In genomic region chr14:20697273-20698017, GRCh38 we compare ENCODE assay signal across 1 cellular context.
TF ChIP-seq lines count a peak whose summit lies in the region.

No MANE protein-coding gene starts in this region.

TF ChIP-seq in K562, 482 proteins besides CTCF, POLR2A, EP300 and RAD21 (continued from another document and continues in another):
- TF ChIP-seq VEZF1 (CRISPR knock-in tag; IDR thresholded peaks at IDR 0.05), result no peak
- TF ChIP-seq ZNF444 (CRISPR knock-in tag; IDR thresholded peaks at IDR 0.05), result no peak
- TF ChIP-seq, protein P1, sequence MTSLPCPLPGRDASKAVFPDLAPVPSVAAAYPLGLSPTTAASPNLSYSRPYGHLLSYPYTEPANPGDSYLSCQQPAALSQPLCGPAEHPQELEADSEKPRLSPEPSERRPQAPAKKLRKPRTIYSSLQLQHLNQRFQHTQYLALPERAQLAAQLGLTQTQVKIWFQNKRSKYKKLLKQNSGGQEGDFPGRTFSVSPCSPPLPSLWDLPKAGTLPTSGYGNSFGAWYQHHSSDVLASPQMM (CRISPR knock-in tag; IDR thresholded peaks at IDR 0.05), result no peak
- no peak for TF ChIP-seq ASH1L (IDR thresholded peaks at IDR 0.05; ENCODE audit: borderline replicate concordance, low read depth, partially characterized antibody)
- 0 out of 2 replicates have a peak, but pooled peaks have one; percentile 25 for TF ChIP-seq PML (IDR thresholded peaks at IDR 0.05; ENCODE audit: low read length)
- TF ChIP-seq RFX7 (CRISPR knock-in tag; IDR thresholded peaks at IDR 0.05), result no peak
- TF ChIP-seq, protein P2, sequence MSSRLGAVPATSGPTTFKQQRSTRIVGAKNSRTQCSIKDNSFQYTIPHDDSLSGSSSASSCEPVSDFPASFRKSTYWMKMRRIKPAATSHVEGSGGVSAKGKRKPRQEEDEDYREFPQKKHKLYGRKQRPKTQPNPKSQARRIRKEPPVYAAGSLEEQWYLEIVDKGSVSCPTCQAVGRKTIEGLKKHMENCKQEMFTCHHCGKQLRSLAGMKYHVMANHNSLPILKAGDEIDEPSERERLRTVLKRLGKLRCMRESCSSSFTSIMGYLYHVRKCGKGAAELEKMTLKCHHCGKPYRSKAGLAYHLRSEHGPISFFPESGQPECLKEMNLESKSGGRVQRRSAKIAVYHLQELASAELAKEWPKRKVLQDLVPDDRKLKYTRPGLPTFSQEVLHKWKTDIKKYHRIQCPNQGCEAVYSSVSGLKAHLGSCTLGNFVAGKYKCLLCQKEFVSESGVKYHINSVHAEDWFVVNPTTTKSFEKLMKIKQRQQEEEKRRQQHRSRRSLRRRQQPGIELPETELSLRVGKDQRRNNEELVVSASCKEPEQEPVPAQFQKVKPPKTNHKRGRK (tag; IDR thresholded peaks at IDR 0.05), result no peak
- peak in 1 of 2 experiments; percentile 19; a peak in 1 of 4 replicates for TF ChIP-seq KDM1A (IDR thresholded peaks at IDR 0.05)
- TF ChIP-seq SIX5 (IDR thresholded peaks at IDR 0.05; ENCODE audit: borderline replicate concordance in 1 of 2, insufficient read depth in 1 of 2, low read depth in 1 of 2, low read length in 2 of 2), result no peak
- no peak for TF ChIP-seq ZNF785 (CRISPR knock-in tag; IDR thresholded peaks at IDR 0.05)
- TF ChIP-seq CBX3 (IDR thresholded peaks at IDR 0.05; ENCODE audit: borderline replicate concordance in 1 of 2, low read length in 2 of 2), result no peak
- TF ChIP-seq CC2D1A (IDR thresholded peaks at IDR 0.05), result peak; percentile 60; the same call in 1 of the 2 replicates
- no peak for TF ChIP-seq GTF2E2 (tag; IDR thresholded peaks at IDR 0.05)
- TF ChIP-seq RBFOX2 (IDR thresholded peaks at IDR 0.05; ENCODE audit: low read depth, low read length), result no peak
- no peak for TF ChIP-seq ZNF143 (CRISPR knock-in tag; IDR thresholded peaks at IDR 0.05)
- no peak for TF ChIP-seq RAD51 (IDR thresholded peaks at IDR 0.05; ENCODE audit: borderline replicate concordance, low read depth)
- 0 out of 2 replicates have a peak, but pooled peaks have one; percentile 17 for TF ChIP-seq FOXM1 (IDR thresholded peaks at IDR 0.05; ENCODE audit: low read depth)
- TF ChIP-seq FOXM1 (CRISPR knock-in tag; IDR thresholded peaks at IDR 0.05; ENCODE audit: low read depth), result no peak
- no peak for TF ChIP-seq KDM5B (IDR thresholded peaks at IDR 0.05; ENCODE audit: insufficient replicate concordance, low read depth, low read length)
- no peak for TF ChIP-seq MAZ (CRISPR knock-in tag; conservative IDR thresholded peaks at IDR 0.05 in 1 of 2, IDR thresholded peaks at IDR 0.05 in 1 of 2)
- no peak for TF ChIP-seq TAF9B (IDR thresholded peaks at IDR 0.05; ENCODE audit: partially characterized antibody)
- TF ChIP-seq RREB1 (CRISPR knock-in tag; IDR thresholded peaks at IDR 0.05), result no peak
- no peak for TF ChIP-seq NR2F6 (CRISPR knock-in tag; IDR thresholded peaks at IDR 0.05)
- no peak for TF ChIP-seq CXXC5 (CRISPR knock-in tag; IDR thresholded peaks at IDR 0.05)
- TF ChIP-seq ZNF79 (CRISPR knock-in tag; IDR thresholded peaks at IDR 0.05; ENCODE audit: low read depth), result no peak
- TF ChIP-seq RFX1 (IDR thresholded peaks at IDR 0.05), result no peak
- TF ChIP-seq, protein P3, sequence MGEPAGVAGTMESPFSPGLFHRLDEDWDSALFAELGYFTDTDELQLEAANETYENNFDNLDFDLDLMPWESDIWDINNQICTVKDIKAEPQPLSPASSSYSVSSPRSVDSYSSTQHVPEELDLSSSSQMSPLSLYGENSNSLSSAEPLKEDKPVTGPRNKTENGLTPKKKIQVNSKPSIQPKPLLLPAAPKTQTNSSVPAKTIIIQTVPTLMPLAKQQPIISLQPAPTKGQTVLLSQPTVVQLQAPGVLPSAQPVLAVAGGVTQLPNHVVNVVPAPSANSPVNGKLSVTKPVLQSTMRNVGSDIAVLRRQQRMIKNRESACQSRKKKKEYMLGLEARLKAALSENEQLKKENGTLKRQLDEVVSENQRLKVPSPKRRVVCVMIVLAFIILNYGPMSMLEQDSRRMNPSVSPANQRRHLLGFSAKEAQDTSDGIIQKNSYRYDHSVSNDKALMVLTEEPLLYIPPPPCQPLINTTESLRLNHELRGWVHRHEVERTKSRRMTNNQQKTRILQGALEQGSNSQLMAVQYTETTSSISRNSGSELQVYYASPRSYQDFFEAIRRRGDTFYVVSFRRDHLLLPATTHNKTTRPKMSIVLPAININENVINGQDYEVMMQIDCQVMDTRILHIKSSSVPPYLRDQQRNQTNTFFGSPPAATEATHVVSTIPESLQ (CRISPR knock-in tag; IDR thresholded peaks at IDR 0.05), result no peak
- TF ChIP-seq, protein P4, sequence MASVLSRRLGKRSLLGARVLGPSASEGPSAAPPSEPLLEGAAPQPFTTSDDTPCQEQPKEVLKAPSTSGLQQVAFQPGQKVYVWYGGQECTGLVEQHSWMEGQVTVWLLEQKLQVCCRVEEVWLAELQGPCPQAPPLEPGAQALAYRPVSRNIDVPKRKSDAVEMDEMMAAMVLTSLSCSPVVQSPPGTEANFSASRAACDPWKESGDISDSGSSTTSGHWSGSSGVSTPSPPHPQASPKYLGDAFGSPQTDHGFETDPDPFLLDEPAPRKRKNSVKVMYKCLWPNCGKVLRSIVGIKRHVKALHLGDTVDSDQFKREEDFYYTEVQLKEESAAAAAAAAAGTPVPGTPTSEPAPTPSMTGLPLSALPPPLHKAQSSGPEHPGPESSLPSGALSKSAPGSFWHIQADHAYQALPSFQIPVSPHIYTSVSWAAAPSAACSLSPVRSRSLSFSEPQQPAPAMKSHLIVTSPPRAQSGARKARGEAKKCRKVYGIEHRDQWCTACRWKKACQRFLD (CRISPR knock-in tag; IDR thresholded peaks at IDR 0.05), result no peak
- TF ChIP-seq, protein P5, sequence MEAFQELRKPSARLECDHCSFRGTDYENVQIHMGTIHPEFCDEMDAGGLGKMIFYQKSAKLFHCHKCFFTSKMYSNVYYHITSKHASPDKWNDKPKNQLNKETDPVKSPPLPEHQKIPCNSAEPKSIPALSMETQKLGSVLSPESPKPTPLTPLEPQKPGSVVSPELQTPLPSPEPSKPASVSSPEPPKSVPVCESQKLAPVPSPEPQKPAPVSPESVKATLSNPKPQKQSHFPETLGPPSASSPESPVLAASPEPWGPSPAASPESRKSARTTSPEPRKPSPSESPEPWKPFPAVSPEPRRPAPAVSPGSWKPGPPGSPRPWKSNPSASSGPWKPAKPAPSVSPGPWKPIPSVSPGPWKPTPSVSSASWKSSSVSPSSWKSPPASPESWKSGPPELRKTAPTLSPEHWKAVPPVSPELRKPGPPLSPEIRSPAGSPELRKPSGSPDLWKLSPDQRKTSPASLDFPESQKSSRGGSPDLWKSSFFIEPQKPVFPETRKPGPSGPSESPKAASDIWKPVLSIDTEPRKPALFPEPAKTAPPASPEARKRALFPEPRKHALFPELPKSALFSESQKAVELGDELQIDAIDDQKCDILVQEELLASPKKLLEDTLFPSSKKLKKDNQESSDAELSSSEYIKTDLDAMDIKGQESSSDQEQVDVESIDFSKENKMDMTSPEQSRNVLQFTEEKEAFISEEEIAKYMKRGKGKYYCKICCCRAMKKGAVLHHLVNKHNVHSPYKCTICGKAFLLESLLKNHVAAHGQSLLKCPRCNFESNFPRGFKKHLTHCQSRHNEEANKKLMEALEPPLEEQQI (IDR thresholded peaks at IDR 0.05), result no peak
- TF ChIP-seq MBD1 (CRISPR knock-in tag; IDR thresholded peaks at IDR 0.05), result no peak
- TF ChIP-seq ZNF175 (CRISPR knock-in tag; IDR thresholded peaks at IDR 0.05; ENCODE audit: low read depth), result no peak
- TF ChIP-seq ZFP36 (IDR thresholded peaks at IDR 0.05; ENCODE audit: low read depth, low read length, partially characterized antibody), result no peak
- TF ChIP-seq ZZZ3 (IDR thresholded peaks at IDR 0.05), result no peak
- TF ChIP-seq, protein P6, sequence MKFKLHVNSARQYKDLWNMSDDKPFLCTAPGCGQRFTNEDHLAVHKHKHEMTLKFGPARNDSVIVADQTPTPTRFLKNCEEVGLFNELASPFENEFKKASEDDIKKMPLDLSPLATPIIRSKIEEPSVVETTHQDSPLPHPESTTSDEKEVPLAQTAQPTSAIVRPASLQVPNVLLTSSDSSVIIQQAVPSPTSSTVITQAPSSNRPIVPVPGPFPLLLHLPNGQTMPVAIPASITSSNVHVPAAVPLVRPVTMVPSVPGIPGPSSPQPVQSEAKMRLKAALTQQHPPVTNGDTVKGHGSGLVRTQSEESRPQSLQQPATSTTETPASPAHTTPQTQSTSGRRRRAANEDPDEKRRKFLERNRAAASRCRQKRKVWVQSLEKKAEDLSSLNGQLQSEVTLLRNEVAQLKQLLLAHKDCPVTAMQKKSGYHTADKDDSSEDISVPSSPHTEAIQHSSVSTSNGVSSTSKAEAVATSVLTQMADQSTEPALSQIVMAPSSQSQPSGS (CRISPR knock-in tag; IDR thresholded peaks at IDR 0.05), result no peak
